Comparison of ENCODE assay signal across 21 cellular contexts in genomic region chr19:21610341-21610740, GRCh38.
DNase-seq lines count a peak whose midpoint lies in the region; ATAC-seq, FAIRE-seq and TF ChIP-seq lines count a peak whose summit lies in the region.
"Had no signal": no experiment of that assay in that cellular context is flagged by ENCODE, and none has a peak within 500 bp of the region (broad histone marks: within the 10 kb centered on the region; RNA-seq: fewer than 3 reads in every experiment).

No MANE protein-coding gene starts in this region.

- no peak for FAIRE-seq in HepG2 (lab: Jason Lieb, UNC)
- FAIRE-seq: A204.1, G401.6, GM12892, H1 had no signal

- no peaks in the 10 kb centered on the region for H3K27me3 Mint-ChIP-seq in nephron (ENCODE audit: low read depth)
- H3K27me3 Mint-ChIP-seq: B cell; CD4-positive, CD25-positive, alpha-beta regulatory T cell had no signal

- no peaks in the 10 kb centered on the region for H3K36me3 ChIP-seq in DND-41 (ENCODE audit: insufficient read depth, low read length)
- no peaks in the 10 kb centered on the region for H3K36me3 ChIP-seq in Loucy (ENCODE audit: insufficient read depth, low read length)
- no peaks in the 10 kb centered on the region for H3K36me3 ChIP-seq in ascending aorta
- no peaks in the 10 kb centered on the region for H3K36me3 ChIP-seq in HepG2 (replicated peaks in 1 of 2; ENCODE audit: control insufficient read depth in 1 of 2, insufficient read depth in 2 of 2, low read length in 2 of 2)
- H3K36me3 ChIP-seq: BLaER1 had no signal

- peaks cover 12% of the 10 kb centered on the region for H3K9me3 Mint-ChIP-seq in nephron

- H3K9me3 ChIP-seq in DND-41 (ENCODE audit: insufficient read depth, low read length, severe bottlenecking) (no peaks in the 10 kb centered on the region), Loucy (ENCODE audit: insufficient read depth, low read depth, low read length) (no peaks in the 10 kb centered on the region), ascending aorta (no peaks in the 10 kb centered on the region), HepG2 (ENCODE audit: low read length) (peaks cover 32% of the 10 kb centered on the region)

- H3K4me2 ChIP-seq in DND-41 (ENCODE audit: insufficient read depth, low read length) (peak overlapping the region; percentile 9), Loucy (ENCODE audit: low read depth, low read length, poor library complexity, severe bottlenecking) (peak overlapping the region; percentile 64), HepG2 (ENCODE audit: low read depth, low read length) (no peak overlapping the region)
- H3K4me2 ChIP-seq: BLaER1 had no signal

- H3K4me3 Mint-ChIP-seq in nephron: no peak overlapping the region
- H3K4me3 Mint-ChIP-seq: B cell; CD4-positive, CD25-positive, alpha-beta regulatory T cell had no signal

- no peaks in the 10 kb centered on the region for H3K27me3 ChIP-seq in DND-41 (ENCODE audit: insufficient read depth, low read length, poor library complexity)
- H3K27me3 ChIP-seq in Loucy (ENCODE audit: insufficient read depth, low read length, poor library complexity, severe bottlenecking): no peaks in the 10 kb centered on the region
- no peaks in the 10 kb centered on the region for H3K27me3 ChIP-seq in ascending aorta
- no peaks in the 10 kb centered on the region for H3K27me3 ChIP-seq in HepG2 (ENCODE audit: control insufficient read depth in 1 of 2, insufficient read depth in 2 of 2, low read length in 2 of 2)
- H3K27me3 ChIP-seq: BLaER1 had no signal

- H3K4me3 ChIP-seq in DND-41 (ENCODE audit: low read depth in 1 of 2, low read length in 2 of 2) (no peak overlapping the region), Loucy (ENCODE audit: low read length, poor library complexity, severe bottlenecking) (no peak overlapping the region), ascending aorta (no peak overlapping the region), HepG2 (replicated peaks in 1 of 3; ENCODE audit: insufficient read depth in 1 of 3, low read depth in 2 of 3, low read length in 3 of 3) (no peak overlapping the region)
- H3K4me3 ChIP-seq: BLaER1, GM23248 had no signal

- H3K9ac ChIP-seq in DND-41 (ENCODE audit: low read depth, low read length): peak overlapping the region; percentile 61; the same call in 1 of the 2 replicates
- H3K9ac ChIP-seq in Loucy (ENCODE audit: low read depth, low read length, poor library complexity, severe bottlenecking): no peak overlapping the region
- H3K9ac ChIP-seq in HepG2 (ENCODE audit: insufficient read depth, low read depth, low read length): no peak overlapping the region
- H3K9ac ChIP-seq: BLaER1, GM23248 had no signal

- no peaks in the 10 kb centered on the region for H3K79me2 ChIP-seq in DND-41 (ENCODE audit: insufficient read depth, low read length)
- H3K79me2 ChIP-seq in Loucy (ENCODE audit: insufficient read depth, low read length): no peaks in the 10 kb centered on the region
- no peaks in the 10 kb centered on the region for H3K79me2 ChIP-seq in HepG2 (ENCODE audit: insufficient read depth, low read length)

- no peak for TF ChIP-seq POLR2A in HepG2 (IDR thresholded peaks at IDR 0.05; ENCODE audit: insufficient read depth in 1 of 2, low read depth in 2 of 2, low read length in 2 of 2)

- peak overlapping the region; percentile 32 to 45 (median 45) for H3K27ac Mint-ChIP-seq in nephron
- H3K27ac Mint-ChIP-seq: B cell had no signal

- H4K20me1 ChIP-seq in DND-41 (ENCODE audit: insufficient read depth, low read length) (no peaks in the 10 kb centered on the region), Loucy (ENCODE audit: insufficient read depth, low read length, poor library complexity, severe bottlenecking) (no peaks in the 10 kb centered on the region), HepG2 (ENCODE audit: insufficient read depth, low read length) (no peaks in the 10 kb centered on the region)
- H4K20me1 ChIP-seq: BLaER1 had no signal

- no peak for TF ChIP-seq EP300 in HepG2 (IDR thresholded peaks at IDR 0.05; ENCODE audit: low read depth in 2 of 2, low read length in 2 of 2)
- no peak for TF ChIP-seq EP300 in HepG2 (CRISPR knock-in tag; IDR thresholded peaks at IDR 0.05; ENCODE audit: borderline replicate concordance)

- H2AFZ ChIP-seq in DND-41 (ENCODE audit: low read depth, low read length) (no peak overlapping the region), Loucy (ENCODE audit: low read length) (no peak overlapping the region), HepG2 (ENCODE audit: low read length) (no peak overlapping the region)
- H2AFZ ChIP-seq: GM23248 had no signal

- intact Hi-C loops in ascending aorta (cut with DNase I): no loop called here
- intact Hi-C loops in HepG2 (cut with micrococcal nuclease; ENCODE audit: unreplicated experiment): no loop called here

- 4% methylated on average over 3 of the region's 3 CpGs for WGBS in HepG2 (ENCODE audit: low lambda C conversion rate)

- no peaks in the 10 kb centered on the region for H3K9me2 ChIP-seq in Loucy (replicated peaks; ENCODE audit: low read depth, low read length)

- CTCF ChIA-PET in HepG2 (lab: Yijun Ruan, JAX; ENCODE audit: low intra/inter-chr PET ratio, low total read pairs): no interaction called here

- H3K4me1 ChIP-seq in DND-41 (ENCODE audit: insufficient read depth, low read length) (peaks cover 71% of the 10 kb centered on the region), Loucy (ENCODE audit: insufficient read depth, low read length, poor library complexity, severe bottlenecking) (peaks cover 31% of the 10 kb centered on the region), ascending aorta (no peaks in the 10 kb centered on the region), HepG2 (ENCODE audit: insufficient read depth, low read length) (no peaks in the 10 kb centered on the region)

- ATAC-seq in DND-41 (ENCODE audit: insufficient read depth, low read depth) (peak; percentile 88), HepG2 (no peak)
- ATAC-seq: HCT116 had no signal

- in situ Hi-C loops in HepG2 (cut with HindIII; ENCODE audit: extremely low pct_ligation_motif_present, low pct_unique_long_range_greater_than_20kb): no loop called here

- H3K4me1 Mint-ChIP-seq in nephron: peaks cover 6% of the 10 kb centered on the region

- H3K27ac ChIP-seq in DND-41 (ENCODE audit: low read length) (peak overlapping the region; percentile 93), ascending aorta (no peak overlapping the region), HepG2 (ENCODE audit: extremely low read length, insufficient read depth, low read length) (no peak overlapping the region)
- H3K27ac ChIP-seq: BLaER1, C4-2B, GM23248 had no signal

- H3K36me3 Mint-ChIP-seq in nephron (ENCODE audit: low read depth): no peaks in the 10 kb centered on the region
- H3K36me3 Mint-ChIP-seq: CD4-positive, CD25-positive, alpha-beta regulatory T cell had no signal

- TF ChIP-seq CTCF in DND-41 (IDR thresholded peaks at IDR 0.05; ENCODE audit: borderline replicate concordance, extremely low read depth, low read length, poor library complexity, severe bottlenecking) (no peak), Loucy (conservative IDR thresholded peaks at IDR 0.05; ENCODE audit: low read length) (no peak), nephron (IDR thresholded peaks at IDR 0.05; ENCODE audit: unreplicated experiment in 3 of 3) (no peak), ascending aorta (IDR thresholded peaks at IDR 0.05) (no peak), HepG2 (CRISPR knock-in tag; IDR thresholded peaks at IDR 0.05) (no peak)

- no peak for TF ChIP-seq RAD21 in HepG2 (CRISPR knock-in tag; IDR thresholded peaks at IDR 0.05)

- DNase-seq in DND-41 (peak; percentile 30), ascending aorta (ENCODE audit: low spot score in 2 of 2) (no peak), HepG2 (ENCODE audit: low spot score) (no peak), HCEC 1CT (no peak)
- DNase-seq: Calu3; CD4-positive, CD25-positive, alpha-beta regulatory T cell; COR-L47; DMS53; DMS79 treated with DMSO at 0.1 percent for 48 hours; GM23248; H7 had no signal

- H3F3A ChIP-seq in Loucy (ENCODE audit: low read depth): no peaks in the 10 kb centered on the region

- BruUV-seq in HepG2 (replicated peaks; lab: Mats Ljungman, UMichigan): no TSS peak

- POLR2A ChIA-PET in HepG2 (lab: Yijun Ruan, JAX): no interaction called here

TF ChIP-seq in HepG2, 621 proteins besides CTCF, POLR2A, EP300 and RAD21 (continues in another document):
- TF ChIP-seq MNT (IDR thresholded peaks at IDR 0.05) (no peak), ZNF556 (CRISPR knock-in tag; IDR thresholded peaks at IDR 0.05; ENCODE audit: borderline replicate concordance) (no peak), ZNF629 (CRISPR knock-in tag; conservative IDR thresholded peaks at IDR 0.05) (no peak), ZNF232 (CRISPR knock-in tag; IDR thresholded peaks at IDR 0.05; ENCODE audit: borderline replicate concordance) (no peak), ISL2 (CRISPR knock-in tag; IDR thresholded peaks at IDR 0.05) (no peak), ZBTB34 (CRISPR knock-in tag; IDR thresholded peaks at IDR 0.05) (no peak), ZNF737 (CRISPR knock-in tag; IDR thresholded peaks at IDR 0.05; ENCODE audit: borderline replicate concordance) (no peak), ZNF264 (CRISPR knock-in tag; IDR thresholded peaks at IDR 0.05) (no peak), TOE1 (CRISPR knock-in tag; IDR thresholded peaks at IDR 0.05) (no peak), NFE2L2 (IDR thresholded peaks at IDR 0.05; ENCODE audit: low read length) (no peak), ZNF441 (CRISPR knock-in tag; IDR thresholded peaks at IDR 0.05; ENCODE audit: borderline replicate concordance) (no peak), ZNF549 (CRISPR knock-in tag; IDR thresholded peaks at IDR 0.05) (no peak)
